In genomic region chr19:11924886-11925583, GRCh38 we compare ENCODE assay signal across 8 cellular contexts. TPM values are rescaled to one million over a fixed set of nuclear protein-coding genes. Genes with fewer than 3 reads are reported as not detected.
A peak's percentile ranks its signal among the peaks of the same experiment; 100 is the strongest.
DNase-seq lines count a peak whose midpoint lies in the region; ATAC-seq and TF ChIP-seq lines count a peak whose summit lies in the region.

ZNF700 (plus strand) TSS chr19:11925107; CDS start chr19:11925211, 104 bp downstream.

- peak; percentile 61 for TF ChIP-seq POLR2A in breast epithelium (IDR thresholded peaks at IDR 0.05)

- intact Hi-C loops in breast epithelium (cut with DNase I; ENCODE audit: low total_unique reads): no loop called here

- H3K9me3 ChIP-seq in AG04450 (ENCODE audit: control insufficient read depth, insufficient read depth, low read length): peaks cover 20% of the 10 kb centered on the region
- H3K9me3 ChIP-seq in breast epithelium: no peaks in the 10 kb centered on the region
- H3K9me3 ChIP-seq in iPS-18c (ENCODE audit: control insufficient read depth, insufficient read depth, low read length): no peaks in the 10 kb centered on the region
- no peaks in the 10 kb centered on the region for H3K9me3 ChIP-seq in skeletal muscle tissue (ENCODE audit: control insufficient read depth in 3 of 3, low read length in 3 of 3)

- peak within 1 kb of the TSS; percentile 84 to 90 (median 87) for H3K9ac ChIP-seq in skeletal muscle tissue (ENCODE audit: low read depth in 1 of 3, low read length in 3 of 3)

- CTCF ChIA-PET in AG04450 (lab: Charles Lee): interaction anchor here (0.5 to 4.8 kb wide), 17 partner anchors 9 to 841 kb away, joined by 3 to 68 read pairs (median 7); partner anchors contain the start of genes ZNF433 and ZNF69

- H3K27ac ChIP-seq in AG04450 (ENCODE audit: low read depth, low read length) (peak within 1 kb of the TSS; percentile 47), VCaP (peak within 1 kb of the TSS; percentile 95), breast epithelium (peak within 1 kb of the TSS; percentile 94 to 95), skeletal muscle tissue (ENCODE audit: low read depth, low read length) (peak within 1 kb of the TSS; percentile 92)

- ATAC-seq in GM18907 (IDR thresholded peaks at IDR 0.05; ENCODE audit: unreplicated experiment) (peak; percentile 84), HG03139 (IDR thresholded peaks at IDR 0.05; ENCODE audit: unreplicated experiment) (peak; percentile 76)

- H3K4me1 ChIP-seq in breast epithelium (peaks cover 0 to 4% of the 10 kb centered on the region in 2 donors), skeletal muscle tissue (ENCODE audit: control insufficient read depth in 3 of 3, insufficient read depth in 3 of 3, low read length in 3 of 3) (peaks cover 12 to 18% (median 15%) of the 10 kb centered on the region in 3 donors)

- peak within 1 kb of the TSS; percentile 92 for H3K4me3 ChIP-seq in AG04450 (ENCODE audit: low read depth, low read length)
- H3K4me3 ChIP-seq in breast epithelium: peak within 1 kb of the TSS; percentile 72 to 91 (median 78)
- peak within 1 kb of the TSS; percentile 95 for H3K4me3 ChIP-seq in iPS-18c (ENCODE audit: insufficient read depth, low read depth, low read length)
- H3K4me3 ChIP-seq in skeletal muscle tissue (ENCODE audit: low read length in 3 of 3): peak within 1 kb of the TSS; percentile 92 to 96 (median 96)

- DNase-seq in AG04450 (ENCODE audit: low read depth, low spot score): peak; percentile 69
- DNase-seq in NCI-H2196 treated with DMSO at 0.1 percent for 48 hours (lab: John Stamatoyannopoulos, UW; ENCODE audit: unreplicated experiment): peak; percentile 92
- DNase-seq in breast epithelium (ENCODE audit: low spot score in 2 of 2): peak; percentile 95 to 96

- no peak for TF ChIP-seq CTCF in AG04450 (IDR thresholded peaks at IDR 0.05; ENCODE audit: low read depth, low read length)
- TF ChIP-seq CTCF in VCaP (conservative IDR thresholded peaks at IDR 0.05): no peak
- TF ChIP-seq CTCF in breast epithelium (IDR thresholded peaks at IDR 0.05): no peak

- H3K27me3 ChIP-seq in AG04450 (ENCODE audit: control insufficient read depth, insufficient read depth, low read length): no peaks in the 10 kb centered on the region
- H3K27me3 ChIP-seq in breast epithelium: no peaks in the 10 kb centered on the region
- no peaks in the 10 kb centered on the region for H3K27me3 ChIP-seq in skeletal muscle tissue (ENCODE audit: control insufficient read depth in 3 of 3, insufficient read depth in 3 of 3, low read length in 3 of 3)

- POLR2A ChIA-PET in AG04450 (lab: Yijun Ruan, JAX): interaction anchor here (0.9 to 1.9 kb wide), 3 partner anchors 62 to 215 kb away, joined by 3 to 11 read pairs (median 3); partner anchors contain the start of gene ZNF20

- no peaks in the 10 kb centered on the region for H3K36me3 ChIP-seq in breast epithelium
- H3K36me3 ChIP-seq in skeletal muscle tissue (ENCODE audit: control insufficient read depth in 3 of 3, insufficient read depth in 3 of 3, low read length in 3 of 3): peaks cover 0 to 2% (median 0%) of the 10 kb centered on the region in 3 donors

RNA-seq across cellular contexts. Expression of gene ZNF700, which starts in this region (rescaled TPM):
- 6.6 and 8.4 TPM in 2 replicates for polyA plus RNA-seq in AG04450 (2011; rRNA removed)
- 4.1 and 6.7 TPM in 2 replicates for polyA minus RNA-seq in AG04450 (2011; rRNA and poly(A)+ RNA removed)
- total RNA-seq in breast epithelium (10 to 100 TPM; 13.8 to 32.9 (median 22.3) TPM), skeletal muscle tissue (6.3 TPM)

Comparison
In these comparisons a context has a peak if more than half of its experiments do, and no peak if none do; other contexts are left out.
1. Peak in every context shown above with its lines: DNase-seq, ATAC-seq, H3K4me3 ChIP-seq and H3K27ac ChIP-seq.